In the genomic region with DNA sequence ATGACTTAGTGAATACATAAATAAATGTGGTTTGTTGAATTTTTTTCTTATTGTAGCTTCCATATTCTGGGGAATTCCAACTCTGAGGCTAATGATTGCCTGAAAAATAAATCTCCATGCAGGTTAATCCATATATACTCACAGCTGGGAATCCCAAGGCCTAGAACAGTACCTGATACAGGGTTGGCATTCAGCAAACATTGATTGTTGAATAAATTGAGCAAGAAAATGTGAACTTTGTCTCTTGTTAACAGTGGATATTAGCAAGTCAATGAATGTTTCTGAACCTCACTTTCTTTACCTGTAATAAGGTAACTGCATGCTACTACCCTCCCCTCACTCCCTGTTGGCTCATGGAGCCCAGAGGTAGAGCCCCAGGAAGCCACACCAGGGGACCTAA, we compare ENCODE assay signal across 21 cellular contexts.
"Had no signal": no experiment of that assay in that cellular context is flagged by ENCODE, and none has a peak within 500 bp of the region (broad histone marks: within the 10 kb centered on the region; RNA-seq: fewer than 3 reads in every experiment).

No MANE protein-coding gene starts in this region.

- H3K36me3 ChIP-seq: adrenal gland had no signal

- FAIRE-seq: K562, TTC549 had no signal

- ATAC-seq: activated T-cell treated with anti-CD3 and anti-CD28 coated beads, Interleukin-2, amount 50 U/mL, for 72 hours; K562; T-helper 17 cell had no signal

- H3K27ac ChIP-seq: adrenal gland, VCaP had no signal

- H3K4me3 ChIP-seq: adrenal gland, K562 had no signal

- H3K9me3 Mint-ChIP-seq: activated T-cell treated with anti-CD3 and anti-CD28 coated beads, Interleukin-2, amount 50 U/mL, for 72 hours had no signal

- H3K4me3 Mint-ChIP-seq: activated CD4-positive, alpha-beta memory T cell treated with anti-CD3 and anti-CD28 coated beads, Interleukin-2, amount 10 ng/mL, durations not matched to agents 7 days and 5 days; activated CD4-positive, alpha-beta T cell treated with anti-CD3 and anti-CD28 coated beads, Interleukin-2, amount 10 ng/mL, durations not matched to agents 7 days and 5 days; activated naive CD8-positive, alpha-beta T cell treated with anti-CD3 and anti-CD28 coated beads, Interleukin-2, amount 10 ng/mL, durations not matched to agents 7 days and 5 days; activated T-cell treated with anti-CD3 and anti-CD28 coated beads, Interleukin-2, amount 50 U/mL, for 72 hours; T-helper 17 cell had no signal

- H3K27me3 ChIP-seq: adrenal gland had no signal

- DNase-seq: activated CD4-positive, alpha-beta memory T cell treated with anti-CD3 and anti-CD28 coated beads, Interleukin-2, amount 10 ng/mL, durations not matched to agents 7 days and 5 days; activated CD4-positive, alpha-beta T cell treated with anti-CD3 and anti-CD28 coated beads, Interleukin-2, amount 10 ng/mL, durations not matched to agents 7 days and 5 days; activated CD4-positive, CD25-positive, alpha-beta regulatory T cell; activated naive CD4-positive, alpha-beta T cell treated with anti-CD3 and anti-CD28 coated beads, Interleukin-2, amount 50 U/mL, for 16 hours; activated naive CD8-positive, alpha-beta T cell treated with anti-CD3 and anti-CD28 coated beads, Interleukin-2, amount 10 ng/mL, durations not matched to agents 7 days and 5 days; activated T-cell treated with anti-CD3 and anti-CD28 coated beads, Interleukin-2, amount 50 U/mL, for 72 hours; adrenal gland; anterior cingulate cortex; caudate nucleus; NCI-H1048; NCI-H2029; NCI-H2107; NCI-H226; NCI-H526; NCI-H82; SIG-M5; T-helper 17 cell; T1000 had no signal

- H3K27ac Mint-ChIP-seq: activated CD4-positive, alpha-beta memory T cell treated with anti-CD3 and anti-CD28 coated beads, Interleukin-2, amount 10 ng/mL, durations not matched to agents 7 days and 5 days; activated CD4-positive, alpha-beta T cell treated with anti-CD3 and anti-CD28 coated beads, Interleukin-2, amount 10 ng/mL, durations not matched to agents 7 days and 5 days; activated naive CD8-positive, alpha-beta T cell treated with anti-CD3 and anti-CD28 coated beads, Interleukin-2, amount 10 ng/mL, durations not matched to agents 7 days and 5 days; activated T-cell treated with anti-CD3 and anti-CD28 coated beads, Interleukin-2, amount 50 U/mL, for 72 hours; T-helper 17 cell had no signal

- H3K4me1 ChIP-seq: adrenal gland had no signal

- H3K9me3 ChIP-seq: adrenal gland had no signal

- H3K4me1 Mint-ChIP-seq: activated CD4-positive, alpha-beta memory T cell treated with anti-CD3 and anti-CD28 coated beads, Interleukin-2, amount 10 ng/mL, durations not matched to agents 7 days and 5 days; activated CD4-positive, alpha-beta T cell treated with anti-CD3 and anti-CD28 coated beads, Interleukin-2, amount 10 ng/mL, durations not matched to agents 7 days and 5 days had no signal

- H3K27me3 Mint-ChIP-seq: activated CD4-positive, alpha-beta memory T cell treated with anti-CD3 and anti-CD28 coated beads, Interleukin-2, amount 10 ng/mL, durations not matched to agents 7 days and 5 days; activated CD4-positive, alpha-beta T cell treated with anti-CD3 and anti-CD28 coated beads, Interleukin-2, amount 10 ng/mL, durations not matched to agents 7 days and 5 days; activated naive CD8-positive, alpha-beta T cell treated with anti-CD3 and anti-CD28 coated beads, Interleukin-2, amount 10 ng/mL, durations not matched to agents 7 days and 5 days; T-helper 17 cell had no signal
